Comparison of ENCODE assay signal across 8 cellular contexts in genomic region chr14:105313381-105314286, GRCh38. TPM values are rescaled to one million over a fixed set of nuclear protein-coding genes. Genes with fewer than 3 reads are reported as not detected.
A peak's percentile ranks its signal among the peaks of the same experiment; 100 is the strongest.
DNase-seq lines count a peak whose midpoint lies in the region; ATAC-seq and TF ChIP-seq lines count a peak whose summit lies in the region.

No MANE protein-coding gene starts in this region.

- no peaks in the 10 kb centered on the region for H3K36me3 ChIP-seq in NT2/D1 (ENCODE audit: insufficient read depth, insufficient read length, low read length)
- no peaks in the 10 kb centered on the region for H3K36me3 ChIP-seq in subcutaneous abdominal adipose tissue (ENCODE audit: control insufficient read depth in 5 of 5, insufficient read depth in 5 of 5, low read length in 5 of 5)

- H3K4me3 Mint-ChIP-seq in MCF 10A (ENCODE audit: unreplicated experiment) = peak overlapping the region; percentile 66

- peak overlapping the region; percentile 74 for H3K27ac ChIP-seq in subcutaneous abdominal adipose tissue (ENCODE audit: low read depth, low read length)

- peak; percentile 26 for DNase-seq in G401 (ENCODE audit: low spot score)
- no peak for DNase-seq in NT2/D1 (ENCODE audit: low read depth, low spot score)
- no peak for DNase-seq in MCF 10A (ENCODE audit: unreplicated experiment)
- DNase-seq in kidney glomerular epithelial cell (lab: John Stamatoyannopoulos, UW) = peak; percentile 9
- DNase-seq in glomerular visceral epithelial cell (ENCODE audit: extremely low spot score) = no peak

- no peaks in the 10 kb centered on the region for H3K27me3 Mint-ChIP-seq in MCF 10A (ENCODE audit: insufficient read depth, unreplicated experiment)

- H3K4me1 ChIP-seq in NT2/D1 (ENCODE audit: insufficient read depth, insufficient read length) (peaks cover 9% of the 10 kb centered on the region), subcutaneous abdominal adipose tissue (ENCODE audit: control insufficient read depth in 5 of 5, insufficient read depth in 5 of 5, low read length in 5 of 5) (peaks cover 10 to 44% (median 39%) of the 10 kb centered on the region in 5 donors)

- POLR2A ChIA-PET in MCF 10A (lab: Yijun Ruan, JAX) = interaction anchor here (0.6 to 2.3 kb wide), 6 partner anchors 8 to 341 kb away, joined by 3 to 29 read pairs (median 4); partner anchors contain the start of gene BRF1

- peak overlapping the region; percentile 74 for H3K9ac ChIP-seq in NT2/D1 (ENCODE audit: insufficient read length, low read depth)
- peak overlapping the region in 4 of 5 donors; percentile 36 to 73 (median 59) for H3K9ac ChIP-seq in subcutaneous abdominal adipose tissue (ENCODE audit: low read length in 5 of 5)

- in situ Hi-C loops in G401 (cut with HindIII; ENCODE audit: low sequenced_read_pairs) = no loop called here

- peaks cover 6% of the 10 kb centered on the region for H3K4me1 Mint-ChIP-seq in MCF 10A (ENCODE audit: insufficient read depth, unreplicated experiment)

- H3K27ac Mint-ChIP-seq in MCF 10A (ENCODE audit: low read depth, unreplicated experiment) = no peak overlapping the region

- H3K27me3 ChIP-seq in NT2/D1 (ENCODE audit: insufficient read depth, insufficient read length) = peaks cover 16% of the 10 kb centered on the region
- no peaks in the 10 kb centered on the region for H3K27me3 ChIP-seq in subcutaneous abdominal adipose tissue (ENCODE audit: control insufficient read depth in 5 of 5, insufficient read depth in 4 of 5, low read length in 5 of 5)

- peaks cover 11% of the 10 kb centered on the region for H3K36me3 Mint-ChIP-seq in MCF 10A (ENCODE audit: insufficient read depth, unreplicated experiment)

- no TSS peak for BruUV-seq in MCF 10A (replicated peaks; lab: Mats Ljungman, UMichigan)

- H3K4me3 ChIP-seq in NT2/D1 (ENCODE audit: insufficient read length, low read depth) (peak overlapping the region; percentile 8), subcutaneous abdominal adipose tissue (ENCODE audit: low read depth in 1 of 5, low read length in 5 of 5) (peak overlapping the region; percentile 44 to 59 (median 56))

- intact Hi-C loops in MCF 10A (cut with micrococcal nuclease) = no loop called here

- peak; percentile 4 for ATAC-seq in HG02588 (IDR thresholded peaks at IDR 0.05; ENCODE audit: unreplicated experiment)
- no peak for ATAC-seq in GM18861 (IDR thresholded peaks at IDR 0.05; ENCODE audit: unreplicated experiment)

- no peak for TF ChIP-seq CTCF in MCF 10A (IDR thresholded peaks at IDR 0.05; ENCODE audit: unreplicated experiment)

- no peaks in the 10 kb centered on the region for H3K9me3 Mint-ChIP-seq in MCF 10A (ENCODE audit: unreplicated experiment)

- CTCF ChIA-PET in MCF 10A (lab: Yijun Ruan, JAX) = interaction anchor here (0.6 to 1.6 kb wide), 3 partner anchors 38 to 229 kb away, joined by 3 to 6 read pairs (median 3); no protein-coding TSS in a partner anchor

- no peaks in the 10 kb centered on the region for H3K9me3 ChIP-seq in NT2/D1 (ENCODE audit: insufficient read depth, low read length)
- no peaks in the 10 kb centered on the region for H3K9me3 ChIP-seq in subcutaneous abdominal adipose tissue (ENCODE audit: control insufficient read depth in 5 of 5, low read length in 5 of 5)

RNA-seq across cellular contexts. Expression of gene PACS2, which starts 0.9 kb away (rescaled TPM):
- 36.9 and 50.7 TPM in 2 replicates for total RNA-seq in G401 (2014; rRNA removed; shearing (Covaris generic))
- 49.7 and 57.7 TPM in 2 replicates for total RNA-seq in MCF 10A (2022)

RNA-seq across cellular contexts. Expression of gene BRF1, which starts 12.8 kb away (rescaled TPM):
- total RNA-seq in G401 (2014; rRNA removed; shearing (Covaris generic)) = 30.3 and 46.8 TPM in 2 replicates
- total RNA-seq in MCF 10A (2022) = 30.7 and 34.3 TPM in 2 replicates

Comparison
In these comparisons a context has a peak if more than half of its experiments do, and no peak if none do; other contexts are left out.
1. DNase-seq: peak in G401 (single experiment) and kidney glomerular epithelial cell (single experiment); none in NT2/D1 (single experiment), MCF 10A (single experiment) and glomerular visceral epithelial cell (single experiment).